22 cellular contexts compared by ENCODE assay signal in the genomic region with DNA sequence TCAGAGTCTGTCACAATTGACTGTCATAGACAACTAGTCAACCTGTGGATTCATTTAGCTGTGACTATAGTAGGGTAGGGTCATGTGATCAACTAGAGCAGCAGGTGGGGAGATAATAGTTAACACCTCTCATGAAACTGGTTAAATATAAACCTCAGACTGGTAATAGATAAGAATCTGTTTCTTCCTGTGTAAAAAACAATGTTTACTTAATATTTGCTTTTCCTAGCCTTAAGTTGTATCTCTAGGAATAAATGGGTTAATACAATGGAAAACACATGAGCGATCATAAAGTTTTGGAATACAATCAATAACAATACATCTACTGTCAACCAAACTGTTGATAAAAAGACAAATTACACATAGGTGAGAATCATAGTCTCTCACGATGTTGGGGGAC. TPM values are rescaled to one million over a fixed set of nuclear protein-coding genes. Genes with fewer than 3 reads are reported as not detected.
DNase-seq lines count a peak whose midpoint lies in the region; ATAC-seq, FAIRE-seq and TF ChIP-seq lines count a peak whose summit lies in the region.
"Had no signal": no experiment of that assay in that cellular context is flagged by ENCODE, and none has a peak within 500 bp of the region (broad histone marks: within the 10 kb centered on the region; RNA-seq: fewer than 3 reads in every experiment).

No MANE protein-coding gene starts in this region.

- no peak overlapping the region for H3K27ac Mint-ChIP-seq in chondrocyte (ENCODE audit: unreplicated experiment)
- H3K27ac Mint-ChIP-seq: naive B cell had no signal

- no peak for TF ChIP-seq CTCF in chondrocyte (IDR thresholded peaks at IDR 0.05)

- H3K4me3 Mint-ChIP-seq in chondrocyte (ENCODE audit: unreplicated experiment), result no peak overlapping the region
- H3K4me3 Mint-ChIP-seq: H9, naive B cell had no signal

- H3K4me3 ChIP-seq in MG63, result no peak overlapping the region
- H3K4me3 ChIP-seq: ascending aorta, colonic mucosa, lower lobe of right lung, thoracic aorta had no signal

- peak; percentile 9 for FAIRE-seq in islet of Langerhans (lab: Jason Lieb, UNC)
- FAIRE-seq: G401.6 had no signal

- H3K4me1 Mint-ChIP-seq in chondrocyte (ENCODE audit: low read depth), result peaks cover 6% of the 10 kb centered on the region
- H3K4me1 Mint-ChIP-seq: naive B cell had no signal

- H3K9me3 ChIP-seq in MG63, result no peaks in the 10 kb centered on the region
- H3K9me3 ChIP-seq: ascending aorta, colonic mucosa, lower lobe of right lung, thoracic aorta had no signal

- no peaks in the 10 kb centered on the region for H3K27me3 ChIP-seq in MG63
- H3K27me3 ChIP-seq: ascending aorta, colonic mucosa had no signal

- H3K36me3 ChIP-seq in MG63, result no peaks in the 10 kb centered on the region
- H3K36me3 ChIP-seq: ascending aorta, colonic mucosa, lower lobe of right lung, thoracic aorta had no signal

- ATAC-seq in GM18867 (IDR thresholded peaks at IDR 0.05; ENCODE audit: unreplicated experiment) (peak; percentile 77), GM21786 (IDR thresholded peaks at IDR 0.05; ENCODE audit: unreplicated experiment) (peak; percentile 53), HG03354 (IDR thresholded peaks at IDR 0.05; ENCODE audit: poor library complexity, severe bottlenecking, unreplicated experiment) (peak; percentile 72)
- ATAC-seq: lower lobe of right lung had no signal

- H3K9me3 Mint-ChIP-seq in chondrocyte (ENCODE audit: low read depth), result peaks cover 4% of the 10 kb centered on the region
- H3K9me3 Mint-ChIP-seq: H9, naive B cell had no signal

- H3K36me3 Mint-ChIP-seq in chondrocyte (ENCODE audit: low read depth), result no peaks in the 10 kb centered on the region
- H3K36me3 Mint-ChIP-seq: naive B cell had no signal

- no peaks in the 10 kb centered on the region for H3K27me3 Mint-ChIP-seq in chondrocyte (ENCODE audit: low read depth)

- DNase-seq in MG63, result no peak
- DNase-seq in NCI-H1694 (lab: John Stamatoyannopoulos, UW), result no peak
- no peak for DNase-seq in putamen (ENCODE audit: low spot score)
- DNase-seq in chondrocyte (ENCODE audit: low spot score), result no peak
- DNase-seq: colonic mucosa, COR-L47, erythroblast, H9, lower lobe of right lung, naive B cell, NCI-H1930, NCI-H510A, OCI-M1, posterior cingulate gyrus, T1000 had no signal

RNA-seq across cellular contexts. Expression of a gene that starts 43.4 kb away (rescaled TPM):
- total RNA-seq in MG63 (2014; rRNA removed; shearing (Covaris generic); ENCODE audit: low replicate concordance), result 5.4 and 9.3 TPM in 2 replicates
- total RNA-seq in chondrocyte, result 0.40 to 1.3 TPM (median 0.56 TPM) in 3 replicates
